In the genomic region with DNA sequence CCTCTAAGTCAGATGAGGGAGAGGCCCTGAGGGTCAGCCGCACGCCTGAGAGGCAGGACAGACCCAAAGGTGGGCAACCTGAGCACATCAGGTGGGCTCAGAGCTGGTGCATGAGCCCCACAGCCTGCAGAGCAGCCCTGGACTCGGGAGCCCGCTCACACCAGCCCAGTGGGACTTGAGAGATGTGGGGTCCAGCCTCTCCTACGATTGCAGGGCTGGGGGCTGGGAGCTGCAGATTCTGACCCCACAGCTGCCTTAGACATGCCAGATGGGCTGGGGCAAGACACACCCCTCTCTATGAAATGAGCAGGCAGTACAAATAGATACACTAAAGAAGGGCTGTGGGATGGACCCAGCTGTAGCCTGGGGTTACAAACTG, we compare ENCODE assay signal across 31 cellular contexts.
"Had no signal": no experiment of that assay in that cellular context is flagged by ENCODE, and none has a peak within 500 bp of the region (broad histone marks: within the 10 kb centered on the region; RNA-seq: fewer than 3 reads in every experiment).

No MANE protein-coding gene starts in this region.

- H3K36me3 ChIP-seq: ascending aorta, brain microvascular endothelial cell, breast epithelium, cardiac muscle cell had no signal

- H3K4me3 ChIP-seq: ascending aorta, body of pancreas, breast epithelium, cardiac muscle cell had no signal

- H3K4me1 ChIP-seq: ascending aorta, body of pancreas, breast epithelium had no signal

- H3K27ac ChIP-seq: ascending aorta, body of pancreas, brain microvascular endothelial cell, breast epithelium, cardiac muscle cell had no signal

- H3K27me3 ChIP-seq: ascending aorta, body of pancreas, brain microvascular endothelial cell had no signal

- DNase-seq: activated effector memory CD4-positive, alpha-beta T cell treated with anti-CD3 and anti-CD28 coated beads, Interleukin-2, amount 50 U/mL, for 16 hours; activated effector memory CD4-positive, alpha-beta T cell treated with Interleukin-2 at 50 U/mL for 16 hours; activated gamma-delta T cell; activated gamma-delta T cell treated with Interleukin-2 at 50 U/mL for 16 hours; activated naive CD4-positive, alpha-beta T cell; activated naive CD4-positive, alpha-beta T cell treated with anti-CD3 and anti-CD28 coated beads for 36 hours; activated naive CD4-positive, alpha-beta T cell treated with anti-CD3 and anti-CD28 coated beads, Interleukin-2, amount 10 ng/mL, durations not matched to agents 7 days and 5 days; activated naive CD4-positive, alpha-beta T cell treated with anti-CD3 and anti-CD28 coated beads, Interleukin-2, amount 50 U/mL, for 16 hours; activated naive CD4-positive, alpha-beta T cell treated with Interleukin-2 at 50 U/mL for 16 hours; activated naive CD8-positive, alpha-beta T cell treated with anti-CD3 and anti-CD28 coated beads for 36 hours; activated naive CD8-positive, alpha-beta T cell treated with anti-CD3 and anti-CD28 coated beads, Interleukin-2, amount 10 ng/mL, durations not matched to agents 7 days and 5 days; activated naive CD8-positive, alpha-beta T cell treated with anti-CD3 and anti-CD28 coated beads, Interleukin-2, amount 50 U/mL, for 24 hours; activated T-cell treated with anti-CD3 and anti-CD28 coated beads, Interleukin-2, amount 50 U/mL, for 1 hour; activated T-cell treated with anti-CD3 and anti-CD28 coated beads, Interleukin-2, amount 50 U/mL, for 24 hours; activated T-cell treated with anti-CD3 and anti-CD28 coated beads, Interleukin-2, amount 50 U/mL, for 4 hours; activated T-cell treated with anti-CD3 and anti-CD28 coated beads, Interleukin-2, amount 50 U/mL, for 48 hours; activated T-cell treated with anti-CD3 and anti-CD28 coated beads, Interleukin-2, amount 50 U/mL, for 72 hours; amniotic stem cell; amygdala; anterior cingulate cortex; aorta; body of pancreas; brain microvascular endothelial cell; caudate nucleus; central memory CD4-positive, alpha-beta T cell; cerebellar nuclear complex had no signal

- ATAC-seq: activated naive CD4-positive, alpha-beta T cell treated with anti-CD3 and anti-CD28 coated beads, Interleukin-2, amount 50 U/mL, for 72 hours; activated naive CD8-positive, alpha-beta T cell treated with anti-CD3 and anti-CD28 coated beads, Interleukin-2, amount 50 U/mL, for 24 hours; activated T-cell treated with anti-CD3 and anti-CD28 coated beads, Interleukin-2, amount 50 U/mL, for 4 hours; activated T-cell treated with anti-CD3 and anti-CD28 coated beads, Interleukin-2, amount 50 U/mL, for 72 hours; activated T-helper 17 cell treated with anti-CD3 and anti-CD28 coated beads, Interleukin-2, amount 50 U/mL, for 72 hours; body of pancreas had no signal

- H3K9me3 ChIP-seq: ascending aorta, body of pancreas, breast epithelium had no signal
